In genomic region chr4:169287980-169288379, GRCh38 we compare ENCODE assay signal across 9 cellular contexts. TPM values are rescaled to one million over a fixed set of nuclear protein-coding genes. Genes with fewer than 3 reads are reported as not detected.
DNase-seq lines count a peak whose midpoint lies in the region; ATAC-seq and TF ChIP-seq lines count a peak whose summit lies in the region.
"Not testable (repeated sequence)": the region's sequence is repeated elsewhere in the genome, so short reads cannot be mapped to it uniquely, and the experiment has no call there.
"Had no signal": no experiment of that assay in that cellular context is flagged by ENCODE, and none has a peak within 500 bp of the region (broad histone marks: within the 10 kb centered on the region; RNA-seq: fewer than 3 reads in every experiment).

No MANE protein-coding gene starts in this region.

- not testable (repeated sequence) for H3K79me2 ChIP-seq in OCI-LY3 (ENCODE audit: low read length)

- DNase-seq in KBM-7 = peak; percentile 84
- not testable (repeated sequence) for DNase-seq in activated B cell treated with CpG ODN at 0.5 μM for 24 hours; epithelial cell of prostate (ENCODE audit: low read depth, low spot score)
- peak; percentile 15 for DNase-seq in naive B cell

- ATAC-seq in activated B cell treated with CpG ODN at 0.5 μM for 24 hours (ENCODE audit: low read depth) = not testable (repeated sequence)
- peak; percentile 51 to 55 for ATAC-seq in naive B cell (ENCODE audit: low read depth in 2 of 2)

- peak overlapping the region in 10 of 11 experiments; percentile 2 to 56 (median 38); a peak in 12 of 22 replicates for H3K4me2 ChIP-seq in BLaER1 treated with 17β-estradiol and CSF1 and Interleukin-3, amounts not matched to agents 10 nM and 100 nM
- peak overlapping the region; percentile 62 for H3K4me2 ChIP-seq in OCI-LY3 (ENCODE audit: low read length)

- peak overlapping the region; percentile 44 for H2AFZ ChIP-seq in OCI-LY3 (ENCODE audit: low read depth, low read length)

- H3K36me3 Mint-ChIP-seq in activated B cell treated with CpG ODN at 0.5 μM for 24 hours (ENCODE audit: low read depth); naive B cell: not testable (repeated sequence)

- POLR2A ChIA-PET in activated B cell treated with CpG ODN at 0.5 μM for 24 hours (lab: Charles Lee) = not testable (repeated sequence)

- H3K27me3 ChIP-seq in BLaER1 treated with 17β-estradiol and CSF1 and Interleukin-3, amounts not matched to agents 10 nM and 100 nM; OCI-LY3 (ENCODE audit: low read depth, low read length); neutrophil: not testable (repeated sequence)

- intact Hi-C loops in activated B cell treated with CpG ODN at 0.5 μM for 24 hours (cut with micrococcal nuclease) = not testable (repeated sequence)

- H3K4me3 Mint-ChIP-seq in activated B cell treated with CpG ODN at 0.5 μM for 24 hours = not testable (repeated sequence)
- H3K4me3 Mint-ChIP-seq in naive B cell = peak overlapping the region in 2 of 8 donors; percentile 15 to 50

- H3K9me3 ChIP-seq in BLaER1 treated with 17β-estradiol and CSF1 and Interleukin-3, amounts not matched to agents 10 nM and 100 nM (replicated peaks in 1 of 11) = peaks cover 0 to 26% (median 13%) of the 10 kb centered on the region in 11 experiments; a peak in 14 of 22 replicates
- not testable (repeated sequence) for H3K9me3 ChIP-seq in OCI-LY3 (ENCODE audit: insufficient read depth, low read length); neutrophil

- not testable (repeated sequence) for H3K27me3 Mint-ChIP-seq in activated B cell treated with CpG ODN at 0.5 μM for 24 hours, naive B cell

- CTCF ChIA-PET in activated B cell treated with CpG ODN at 0.5 μM for 24 hours (lab: Charles Lee) = not testable (repeated sequence)

- H3K9ac ChIP-seq in BLaER1 treated with 17β-estradiol and CSF1 and Interleukin-3, amounts not matched to agents 10 nM and 100 nM; OCI-LY3 (ENCODE audit: low read length): not testable (repeated sequence)

- H3K4me1 Mint-ChIP-seq in activated B cell treated with CpG ODN at 0.5 μM for 24 hours (peaks cover 18% of the 10 kb centered on the region), naive B cell (peaks cover 12 to 29% (median 24%) of the 10 kb centered on the region in 3 donors)

- not testable (repeated sequence) for H4K20me1 ChIP-seq in BLaER1 treated with 17β-estradiol and CSF1 and Interleukin-3, amounts not matched to agents 10 nM and 100 nM; OCI-LY3 (ENCODE audit: insufficient read depth, low read length)

- in situ Hi-C loops in KBM-7 (cut with MboI; ENCODE audit: low pct_unique_long_range_greater_than_20kb, low sequenced_read_pairs) = not testable (repeated sequence)

- H3K36me3 ChIP-seq in BLaER1 treated with 17β-estradiol and CSF1 and Interleukin-3, amounts not matched to agents 10 nM and 100 nM; OCI-LY3 (replicated peaks; ENCODE audit: low read depth, low read length); neutrophil: not testable (repeated sequence)

- peaks cover 12 to 38% (median 29%) of the 10 kb centered on the region in 10 experiments for H3K4me1 ChIP-seq in BLaER1 treated with 17β-estradiol and CSF1 and Interleukin-3, amounts not matched to agents 10 nM and 100 nM
- H3K4me1 ChIP-seq in OCI-LY3 (ENCODE audit: low read length) (peaks cover 15% of the 10 kb centered on the region), neutrophil (ENCODE audit: control insufficient read depth in 1 of 2, insufficient read depth in 1 of 2, low read depth in 1 of 2, low read length in 1 of 2) (peaks cover 26 to 30% of the 10 kb centered on the region in 2 experiments)

- H3K27ac Mint-ChIP-seq in activated B cell treated with CpG ODN at 0.5 μM for 24 hours (peak overlapping the region; percentile 3), naive B cell (peak overlapping the region in 4 of 6 donors; percentile 3 to 88 (median 61))

- H3K4me3 ChIP-seq in BLaER1 treated with 17β-estradiol and CSF1 and Interleukin-3, amounts not matched to agents 10 nM and 100 nM; neutrophil (ENCODE audit: low read depth in 1 of 2, low read length in 1 of 2): not testable (repeated sequence)
- H3K4me3 ChIP-seq in OCI-LY3 (ENCODE audit: low read length) = peak overlapping the region; percentile 29; the same call in 1 of the 2 replicates

- H3K9me3 Mint-ChIP-seq in activated B cell treated with CpG ODN at 0.5 μM for 24 hours = not testable (repeated sequence)
- peaks cover 0 to 15% (median 10%) of the 10 kb centered on the region in 7 donors for H3K9me3 Mint-ChIP-seq in naive B cell

- TF ChIP-seq CTCF in OCI-LY3 (IDR thresholded peaks at IDR 0.05; ENCODE audit: low read depth, low read length); activated B cell treated with CpG ODN at 0.5 μM for 24 hours (IDR thresholded peaks at IDR 0.05); neutrophil (IDR thresholded peaks at IDR 0.05): not testable (repeated sequence)

- peak overlapping the region in 7 of 11 experiments; percentile 36 to 62 (median 43); a peak in 11 of 22 replicates for H3K27ac ChIP-seq in BLaER1 treated with 17β-estradiol and CSF1 and Interleukin-3, amounts not matched to agents 10 nM and 100 nM
- not testable (repeated sequence) for H3K27ac ChIP-seq in OCI-LY3 (ENCODE audit: low read length)
- H3K27ac ChIP-seq in epithelial cell of prostate = peak overlapping the region; percentile 6
- H3K27ac ChIP-seq in neutrophil = peak overlapping the region; percentile 35

RNA-seq across cellular contexts. Expression of gene SH3RF1, which starts 17.2 kb away (rescaled TPM):
- 6.9 and 7.1 TPM in 2 replicates for total RNA-seq in activated B cell treated with CpG ODN at 0.5 μM for 24 hours
- 1 to 10 TPM in 3 of 6 donors, under 1 TPM in 2, not detected in 1; 0.57 to 1.7 (median 1.1) TPM for polyA plus RNA-seq in naive B cell (ENCODE audit: low read depth in 6 of 6)
- total RNA-seq: CD8-positive, alpha-beta T cell had no signal
- polyA plus RNA-seq: CD4-positive, CD25-positive, alpha-beta regulatory T cell had no signal
